Comparison of ENCODE assay signal across 8 cellular contexts in the genomic region with DNA sequence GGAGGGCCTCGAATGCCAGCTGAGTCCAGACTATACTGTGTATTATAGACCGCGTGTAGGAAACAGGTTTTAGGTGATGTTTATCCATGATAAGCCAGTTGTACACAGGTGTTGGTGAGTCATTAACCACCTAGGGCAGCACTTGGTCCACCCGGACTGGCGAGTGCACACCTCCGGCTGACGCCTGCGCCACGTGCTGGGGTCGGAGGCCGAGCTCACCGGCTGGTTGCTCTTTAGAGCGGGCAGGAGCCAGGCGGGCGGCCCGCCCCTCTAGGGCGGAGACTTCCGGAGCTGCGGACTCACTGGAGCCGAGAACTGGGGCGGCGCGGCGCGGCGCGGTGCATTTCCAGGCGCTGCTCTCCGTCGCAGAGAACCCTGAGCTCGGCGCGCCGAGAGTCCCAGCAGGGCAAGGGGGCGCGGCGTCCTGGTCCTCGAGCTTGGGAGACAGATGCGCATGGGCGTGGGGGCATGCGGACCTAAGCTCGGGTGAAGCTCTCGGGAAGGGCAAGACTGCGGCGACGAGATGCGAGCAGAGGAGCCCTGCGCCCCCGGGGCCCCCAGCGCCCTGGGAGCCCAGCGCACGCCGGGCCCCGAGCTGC. TPM values are rescaled to one million over a fixed set of nuclear protein-coding genes. Genes with fewer than 3 reads are reported as not detected.
DNase-seq lines count a peak whose midpoint lies in the region; ATAC-seq and TF ChIP-seq lines count a peak whose summit lies in the region.

A gene with protein sequence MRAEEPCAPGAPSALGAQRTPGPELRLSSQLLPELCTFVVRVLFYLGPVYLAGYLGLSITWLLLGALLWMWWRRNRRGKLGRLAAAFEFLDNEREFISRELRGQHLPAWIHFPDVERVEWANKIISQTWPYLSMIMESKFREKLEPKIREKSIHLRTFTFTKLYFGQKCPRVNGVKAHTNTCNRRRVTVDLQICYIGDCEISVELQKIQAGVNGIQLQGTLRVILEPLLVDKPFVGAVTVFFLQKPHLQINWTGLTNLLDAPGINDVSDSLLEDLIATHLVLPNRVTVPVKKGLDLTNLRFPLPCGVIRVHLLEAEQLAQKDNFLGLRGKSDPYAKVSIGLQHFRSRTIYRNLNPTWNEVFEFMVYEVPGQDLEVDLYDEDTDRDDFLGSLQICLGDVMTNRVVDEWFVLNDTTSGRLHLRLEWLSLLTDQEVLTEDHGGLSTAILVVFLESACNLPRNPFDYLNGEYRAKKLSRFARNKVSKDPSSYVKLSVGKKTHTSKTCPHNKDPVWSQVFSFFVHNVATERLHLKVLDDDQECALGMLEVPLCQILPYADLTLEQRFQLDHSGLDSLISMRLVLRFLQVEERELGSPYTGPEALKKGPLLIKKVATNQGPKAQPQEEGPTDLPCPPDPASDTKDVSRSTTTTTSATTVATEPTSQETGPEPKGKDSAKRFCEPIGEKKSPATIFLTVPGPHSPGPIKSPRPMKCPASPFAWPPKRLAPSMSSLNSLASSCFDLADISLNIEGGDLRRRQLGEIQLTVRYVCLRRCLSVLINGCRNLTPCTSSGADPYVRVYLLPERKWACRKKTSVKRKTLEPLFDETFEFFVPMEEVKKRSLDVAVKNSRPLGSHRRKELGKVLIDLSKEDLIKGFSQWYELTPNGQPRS (plus strand): TSS at position 341 of the 599 bp plus-strand sequence. CDS start 183 bp downstream, at position 524.

- no peak for ATAC-seq in GM21381 (IDR thresholded peaks at IDR 0.05; ENCODE audit: unreplicated experiment)

- no peak within 1 kb of the TSS for H3K27ac ChIP-seq in mammary epithelial cell (ENCODE audit: insufficient read depth, low read depth, low read length)

- H3K36me3 ChIP-seq in mammary epithelial cell (ENCODE audit: insufficient read depth, low read length): no peaks in the 10 kb centered on the region

- H3K4me2 ChIP-seq in mammary epithelial cell (ENCODE audit: insufficient read depth, low read depth, low read length): peak within 1 kb of the TSS; percentile 100

- in situ Hi-C loops in mammary epithelial cell (cut with MboI; ENCODE audit: low sequenced_read_pairs in 2 of 2): no loop called here

- TF ChIP-seq CTCF in mammary epithelial cell (conservative IDR thresholded peaks at IDR 0.05 in 1 of 2, IDR thresholded peaks at IDR 0.05 in 1 of 2; ENCODE audit: extremely low read depth in 1 of 2, insufficient read depth in 1 of 2, low read depth in 1 of 2, low read length in 2 of 2): no peak

- H3K4me3 ChIP-seq in mammary epithelial cell (replicated peaks in 1 of 3; ENCODE audit: insufficient read depth in 1 of 3, low read depth in 2 of 3, low read length in 3 of 3) (peak within 1 kb of the TSS; percentile 43 to 53 (median 51)), skeletal muscle cell (ENCODE audit: low read depth, low read length) (peak within 1 kb of the TSS; percentile 50)

- H3K79me2 ChIP-seq in mammary epithelial cell (ENCODE audit: insufficient read depth, low read length): no peaks in the 10 kb centered on the region

- DNase-seq in DMS114 treated with DMSO at 0.1 percent for 48 hours (lab: John Stamatoyannopoulos, UW; ENCODE audit: unreplicated experiment) (peak; percentile 12), LoVo (ENCODE audit: low spot score) (peak; percentile 49), SW480 (ENCODE audit: low spot score) (peak; percentile 94), mammary epithelial cell (peak; percentile 87), inferior parietal cortex (ENCODE audit: extremely low spot score) (peak; percentile 34), skeletal muscle cell (ENCODE audit: low read depth) (no peak), GF-D8 (lab: John Stamatoyannopoulos, UW) (no peak)

- peaks cover 2% of the 10 kb centered on the region for H3K27me3 ChIP-seq in mammary epithelial cell (ENCODE audit: insufficient read depth, low read length)

- no peak within 1 kb of the TSS for H3K9ac ChIP-seq in mammary epithelial cell (ENCODE audit: insufficient read depth, low read length)

- CTCF ChIA-PET in mammary epithelial cell (lab: Charles Lee; ENCODE audit: low non-redundant PET): no interaction called here

- H2AFZ ChIP-seq in mammary epithelial cell (ENCODE audit: low read depth, low read length): peak within 1 kb of the TSS; percentile 88

- H3K4me1 ChIP-seq in mammary epithelial cell (ENCODE audit: insufficient read depth, low read length): peaks cover 17% of the 10 kb centered on the region

- intact Hi-C loops in mammary epithelial cell (cut with micrococcal nuclease): no loop called here

- no peaks in the 10 kb centered on the region for H4K20me1 ChIP-seq in mammary epithelial cell (ENCODE audit: insufficient read depth, low read length)

- WGBS in mammary epithelial cell (ENCODE audit: low coverage, missing lambda C conversion rate): under 1% methylated on average over 19 of the region's 54 CpGs

- BruUV-seq in mammary epithelial cell (replicated peaks; lab: Mats Ljungman, UMichigan): no TSS peak

- peaks cover 2% of the 10 kb centered on the region for H3K9me3 ChIP-seq in mammary epithelial cell (replicated peaks; ENCODE audit: insufficient read depth, low read length)

- dilution Hi-C loops in mammary epithelial cell (cut with HindIII; ENCODE audit: low sequenced_read_pairs): no loop called here

RNA-seq across cellular contexts. Expression of the gene that starts here (rescaled TPM):
- 1 to 10 TPM; 1.5 to 2.8 TPM for total RNA-seq in mammary epithelial cell
- polyA plus RNA-seq in mammary epithelial cell: 0.41 TPM
- polyA minus RNA-seq in mammary epithelial cell: not detected

Comparison
In these comparisons a context has a peak if more than half of its experiments do, and no peak if none do; other contexts are left out.
1. DNase-seq: peak in DMS114 treated with DMSO at 0.1 percent for 48 hours (single experiment), LoVo (single experiment), SW480 (single experiment), mammary epithelial cell (single experiment) and inferior parietal cortex (single experiment); none in skeletal muscle cell (single experiment) and GF-D8 (single experiment).